8 cellular contexts compared by ENCODE assay signal in genomic region chr4:75916091-75916661, GRCh38. TPM values are rescaled to one million over a fixed set of nuclear protein-coding genes. Genes with fewer than 3 reads are reported as not detected.
A peak's percentile ranks its signal among the peaks of the same experiment; 100 is the strongest.
DNase-seq lines count a peak whose midpoint lies in the region; ATAC-seq, FAIRE-seq and TF ChIP-seq lines count a peak whose summit lies in the region.

No MANE protein-coding gene starts in this region.

- peak; percentile 69 to 73 for TF ChIP-seq RAD21 in H1 (IDR thresholded peaks at IDR 0.05 in 1 of 2, conservative IDR thresholded peaks at IDR 0.05 in 1 of 2; ENCODE audit: low read depth in 2 of 2, low read length in 2 of 2)

- no peak overlapping the region for H3K4me3 ChIP-seq in H1 (ENCODE audit: extremely low read depth in 1 of 4, insufficient read depth in 2 of 4, low read depth in 3 of 4, low read length in 4 of 4)

- H3K9ac ChIP-seq in H1 (replicated peaks in 1 of 4; ENCODE audit: extremely low read depth in 1 of 4, low read depth in 3 of 4, low read length in 3 of 4), result no peak overlapping the region

- no peaks in the 10 kb centered on the region for H3K79me1 ChIP-seq in H1 (ENCODE audit: low read depth, low read length)

- no peak overlapping the region for H2BK120ac ChIP-seq in H1 (replicated peaks; ENCODE audit: low read depth, low read length)

- H2BK5ac ChIP-seq in H1 (ENCODE audit: low read depth, low read length), result no peak overlapping the region

- H2AK5ac ChIP-seq in H1 (ENCODE audit: low read depth, low read length), result no peak overlapping the region

- no peaks in the 10 kb centered on the region for H3K79me2 ChIP-seq in H1 (ENCODE audit: control insufficient read depth in 1 of 2, insufficient read depth in 2 of 2, low read length in 2 of 2)

- no peak for TF ChIP-seq POLR2A in H1 (IDR thresholded peaks at IDR 0.05; ENCODE audit: control extremely low read depth in 1 of 2, low read depth in 2 of 2, low read length in 2 of 2)

- POLR2A ChIA-PET in H1 (lab: Charles Lee; ENCODE audit: partially characterized antibody), result interaction anchor here (0.6 to 2.1 kb wide), 6 partner anchors 8 to 219 kb away, joined by 3 to 12 read pairs (median 4); partner anchors contain the start of gene NAAA

- no peak for TF ChIP-seq EP300 in H1 (IDR thresholded peaks at IDR 0.05; ENCODE audit: borderline replicate concordance in 1 of 2, low read depth in 2 of 2, low read length in 2 of 2)

- ATAC-seq in GM18909 (IDR thresholded peaks at IDR 0.05; ENCODE audit: poor library complexity, unreplicated experiment) (peak; percentile 90), GM21381 (IDR thresholded peaks at IDR 0.05; ENCODE audit: unreplicated experiment) (no peak)

- DNase-seq in DMS153 (lab: John Stamatoyannopoulos, UW) (peak; percentile 19), HuH-7 (ENCODE audit: low spot score) (peak; percentile 56), SKM-1 treated with dmso at 0.1 percent for 144 hours (lab: John Stamatoyannopoulos, UW; ENCODE audit: unreplicated experiment) (peak; percentile 48), H1 (ENCODE audit: low read depth in 1 of 2, low spot score in 2 of 2) (no peak), midbrain (lab: John Stamatoyannopoulos, UW) (peak; percentile 35), OCI-M2 (lab: John Stamatoyannopoulos, UW; ENCODE audit: unreplicated experiment) (no peak)

- H4K20me1 ChIP-seq in H1 (replicated peaks in 1 of 2; ENCODE audit: control insufficient read depth in 1 of 2, insufficient read depth in 2 of 2, low read length in 2 of 2), result no peaks in the 10 kb centered on the region

- no peak overlapping the region for H2BK15ac ChIP-seq in H1 (ENCODE audit: low read length)

- H3K14ac ChIP-seq in H1 (ENCODE audit: insufficient read length), result no peak overlapping the region

- no peak overlapping the region for H3K4me2 ChIP-seq in H1 (ENCODE audit: insufficient read depth in 1 of 2, low read depth in 2 of 2, low read length in 2 of 2)

- H2BK20ac ChIP-seq in H1 (ENCODE audit: low read length), result peak overlapping the region; percentile 10; the same call in 1 of the 2 replicates

- TF ChIP-seq CTCF in H1 (IDR thresholded peaks at IDR 0.05; ENCODE audit: control extremely low read depth in 1 of 3, insufficient read depth in 1 of 3, low read depth in 1 of 3, low read length in 3 of 3), result peak in 2 of 3 experiments; percentile 52 to 76; a peak in 2 of 4 replicates

- 0 out of 8 replicates have a peak, but pooled peaks cover 0 to 4% (median 0%) of the 10 kb centered on the region in 4 experiments for H3K36me3 ChIP-seq in H1 (ENCODE audit: control insufficient read depth in 2 of 4, insufficient read depth in 4 of 4, low read length in 3 of 4)

- H3K27me3 ChIP-seq in H1 (replicated peaks in 1 of 4; ENCODE audit: control insufficient read depth in 3 of 4, extremely low read depth in 1 of 4, insufficient read depth in 3 of 4, low read length in 3 of 4), result no peaks in the 10 kb centered on the region

- no peak overlapping the region for H2AFZ ChIP-seq in H1 (ENCODE audit: low read length)

- H4K5ac ChIP-seq in H1 (ENCODE audit: insufficient read length, low read depth, low read length), result no peak overlapping the region

- no peak overlapping the region for H3K56ac ChIP-seq in H1 (replicated peaks; ENCODE audit: insufficient read length, low read depth, low read length)

- WGBS in H1 (ENCODE audit: extremely low coverage in 1 of 2, insufficient coverage in 1 of 2, insufficient read length in 1 of 2, insufficient replicate concordance in 2 of 2, low coverage in 1 of 2, low lambda C conversion rate in 2 of 2, missing lambda C conversion rate in 1 of 2), 2 experiments, result 89% methylated on average over 1 of the region's 1 CpG; no CpG with 5 or more reads in 1 of the 2 experiments

- H4K8ac ChIP-seq in H1 (ENCODE audit: extremely low read depth, insufficient read depth, low read length), result no peak overlapping the region

- peak; percentile 99 for FAIRE-seq in H1 (lab: Jason Lieb, UNC)

- H3K23me2 ChIP-seq in H1 (ENCODE audit: low read depth, low read length), result no peaks in the 10 kb centered on the region

- peaks cover 0 to 3% (median 0%) of the 10 kb centered on the region in 4 experiments; a peak in 2 of 7 replicates for H3K4me1 ChIP-seq in H1 (replicated peaks in 1 of 4; ENCODE audit: control insufficient read depth in 3 of 4, insufficient read depth in 4 of 4, low read length in 3 of 4)

- H3K4ac ChIP-seq in H1 (replicated peaks; ENCODE audit: insufficient read length, low read depth, low read length), result no peak overlapping the region

- H3K18ac ChIP-seq in H1 (ENCODE audit: extremely low read depth, low read length), result no peak overlapping the region

- H4K91ac ChIP-seq in H1 (replicated peaks; ENCODE audit: insufficient read length, low read length), result no peak overlapping the region

- H3K9me3 ChIP-seq in H1 (ENCODE audit: insufficient read depth in 2 of 2, low read depth in 1 of 2, low read length in 1 of 2), result peaks cover 3 to 7% of the 10 kb centered on the region in 2 experiments; a peak in 3 of 4 replicates

- H2BK12ac ChIP-seq in H1 (ENCODE audit: low read depth, low read length), result no peak overlapping the region

- CTCF ChIA-PET in H1 (lab: Charles Lee; ENCODE audit: partially characterized antibody), result interaction anchor here (0.6 to 7.0 kb wide), 33 partner anchors 8 to 1198 kb away, joined by 3 to 111 read pairs (median 4); partner anchors contain the start of genes NAAA and PPEF2

- H3K23ac ChIP-seq in H1 (ENCODE audit: insufficient read length), result no peak overlapping the region

- no peak overlapping the region for H3K27ac ChIP-seq in H1 (ENCODE audit: low read depth, low read length)

TF ChIP-seq in H1, 55 proteins besides CTCF, POLR2A, EP300 and RAD21 (continues in another document):
- TF ChIP-seq MAFK (IDR thresholded peaks at IDR 0.05; ENCODE audit: low read depth, low read length), result no peak
- TF ChIP-seq TBP (IDR thresholded peaks at IDR 0.05; ENCODE audit: low read depth, low read length), result no peak

RNA-seq across cellular contexts. Expression of gene PPEF2, which starts 13.9 kb away (rescaled TPM):
- total RNA-seq in H1 (2021; fragmentation: NEBNext Ultra II Directional; extraction: Animal tissue kit (Norgen Biotek cat#: 25700)), result not detected in 2 replicates
- polyA plus RNA-seq in H1 (2011; rRNA removed), result 0.03 TPM in 1 of 2 replicates, not detected in the other
- polyA plus RNA-seq in H1 (2011; cell fraction: cytosol; rRNA removed), result 0.10 TPM
- polyA plus RNA-seq in H1 (2011; cell fraction: nucleus; rRNA removed), result 0.13 TPM
- polyA plus RNA-seq in H1 (2012, experiment 1 of 2), result not detected in 4 replicates
- not detected for polyA plus RNA-seq in H1 (2012, experiment 2 of 2)
- 0.02 TPM for polyA plus RNA-seq in H1 (2013, experiment 1 of 2)
- 0.02 TPM for polyA plus RNA-seq in H1 (2013, experiment 2 of 2)
- not detected in 2 replicates for polyA minus RNA-seq in H1 (2011; rRNA and poly(A)+ RNA removed)
- not detected for polyA minus RNA-seq in H1 (2011; cell fraction: cytosol; rRNA and poly(A)+ RNA removed)
- polyA minus RNA-seq in H1 (2011; cell fraction: nucleus; rRNA and poly(A)+ RNA removed), result not detected

RNA-seq across cellular contexts. Expression of gene NAAA, which starts 24.6 kb away (rescaled TPM):
- 9.4 and 13.0 TPM in 2 replicates for total RNA-seq in H1 (2021; fragmentation: NEBNext Ultra II Directional; extraction: Animal tissue kit (Norgen Biotek cat#: 25700))
- 12.5 and 15.0 TPM in 2 replicates for polyA plus RNA-seq in H1 (2011; rRNA removed)
- 13.1 TPM for polyA plus RNA-seq in H1 (2011; cell fraction: cytosol; rRNA removed)
- polyA plus RNA-seq in H1 (2011; cell fraction: nucleus; rRNA removed), result 9.3 TPM
- polyA plus RNA-seq in H1 (2012, experiment 1 of 2), result 7.7 to 10.6 TPM (median 9.9 TPM) in 4 replicates
- 3.9 TPM for polyA plus RNA-seq in H1 (2012, experiment 2 of 2)
- 12.5 TPM for polyA plus RNA-seq in H1 (2013, experiment 1 of 2)
- polyA plus RNA-seq in H1 (2013, experiment 2 of 2), result 15.8 TPM
- polyA minus RNA-seq in H1 (2011; rRNA and poly(A)+ RNA removed), result 13.5 and 14.5 TPM in 2 replicates
- 4.1 TPM for polyA minus RNA-seq in H1 (2011; cell fraction: cytosol; rRNA and poly(A)+ RNA removed)
- 13.7 TPM for polyA minus RNA-seq in H1 (2011; cell fraction: nucleus; rRNA and poly(A)+ RNA removed)

Comparison
In these comparisons a context has a peak if more than half of its experiments do, and no peak if none do; other contexts are left out.
1. DNase-seq: peak in DMS153 (single experiment), HuH-7 (single experiment), SKM-1 treated with dmso at 0.1 percent for 144 hours (single experiment) and midbrain (single experiment); none in H1 (0 of 2) and OCI-M2 (single experiment).